24 cellular contexts compared by ENCODE assay signal in genomic region chr2:42363413-42363812, GRCh38. TPM values are rescaled to one million over a fixed set of nuclear protein-coding genes. Genes with fewer than 3 reads are reported as not detected.
DNase-seq lines count a peak whose midpoint lies in the region; ATAC-seq, FAIRE-seq and TF ChIP-seq lines count a peak whose summit lies in the region.
"Had no signal": no experiment of that assay in that cellular context is flagged by ENCODE, and none has a peak within 500 bp of the region (broad histone marks: within the 10 kb centered on the region; RNA-seq: fewer than 3 reads in every experiment).

No MANE protein-coding gene starts in this region.

- H3K27me3 ChIP-seq in neural cell (ENCODE audit: insufficient read depth, low read depth, low read length): no peaks in the 10 kb centered on the region
- H3K27me3 ChIP-seq: BE2C, BLaER1 had no signal

- no peaks in the 10 kb centered on the region for H4K20me1 ChIP-seq in neural cell (ENCODE audit: insufficient read depth)

- no peaks in the 10 kb centered on the region for H3K36me3 Mint-ChIP-seq in activated naive CD4-positive, alpha-beta T cell treated with anti-CD3 and anti-CD28 coated beads, Interleukin-2, amount 50 U/mL, for 24 hours
- peaks cover 11 to 13% of the 10 kb centered on the region in 2 donors for H3K36me3 Mint-ChIP-seq in activated naive CD4-positive, alpha-beta T cell treated with anti-CD3 and anti-CD28 coated beads, Interleukin-2, amount 50 U/mL, for 72 hours
- H3K36me3 Mint-ChIP-seq in progenitor cell of endocrine pancreas (ENCODE audit: insufficient read depth): no peaks in the 10 kb centered on the region
- H3K36me3 Mint-ChIP-seq: CD14-positive monocyte; CD4-positive, CD25-positive, alpha-beta regulatory T cell had no signal

- H3K27me3 Mint-ChIP-seq in activated naive CD4-positive, alpha-beta T cell treated with anti-CD3 and anti-CD28 coated beads, Interleukin-2, amount 50 U/mL, for 24 hours: no peaks in the 10 kb centered on the region
- H3K27me3 Mint-ChIP-seq in progenitor cell of endocrine pancreas: peaks cover 2% of the 10 kb centered on the region
- H3K27me3 Mint-ChIP-seq: CD4-positive, CD25-positive, alpha-beta regulatory T cell had no signal

- TF ChIP-seq CTCF in neural cell (IDR thresholded peaks at IDR 0.05; ENCODE audit: poor library complexity, severe bottlenecking): no peak
- no peak for TF ChIP-seq CTCF in progenitor cell of endocrine pancreas (IDR thresholded peaks at IDR 0.05; ENCODE audit: unreplicated experiment)
- no peak for TF ChIP-seq CTCF in GM10266 (IDR thresholded peaks at IDR 0.05; ENCODE audit: control insufficient read depth, insufficient read depth, low read depth, missing control alignments)
- no peak for TF ChIP-seq CTCF in D721Med (IDR thresholded peaks at IDR 0.05; ENCODE audit: insufficient read depth, missing control alignments)

- H3K9me3 ChIP-seq in neural cell (ENCODE audit: low read length): no peaks in the 10 kb centered on the region
- H3K9me3 ChIP-seq: A549, BE2C, BLaER1 had no signal

- no peak for FAIRE-seq in D721Med (lab: Jason Lieb, UNC)
- FAIRE-seq: A549, G401.6, GM12878, GM12892, GM18507 had no signal

- no peaks in the 10 kb centered on the region for H3K36me3 ChIP-seq in neural cell (ENCODE audit: insufficient read depth, low read length)
- H3K36me3 ChIP-seq: BE2C, BLaER1 had no signal

- TF ChIP-seq RAD21 in neural cell (conservative IDR thresholded peaks at IDR 0.05): no peak

- peak overlapping the region; percentile 59 for H3K27ac Mint-ChIP-seq in activated naive CD4-positive, alpha-beta T cell treated with anti-CD3 and anti-CD28 coated beads, Interleukin-2, amount 50 U/mL, for 24 hours
- H3K27ac Mint-ChIP-seq in activated naive CD4-positive, alpha-beta T cell treated with anti-CD3 and anti-CD28 coated beads, Interleukin-2, amount 50 U/mL, for 72 hours: no peak overlapping the region
- H3K27ac Mint-ChIP-seq in progenitor cell of endocrine pancreas: peak overlapping the region; percentile 56

- TF ChIP-seq EP300 in neural cell (conservative IDR thresholded peaks at IDR 0.05; ENCODE audit: poor library complexity, severe bottlenecking): no peak

- H3K9ac ChIP-seq in neural cell (ENCODE audit: low read length): no peak overlapping the region
- H3K9ac ChIP-seq: BLaER1 had no signal

- no peak for ATAC-seq in activated naive CD4-positive, alpha-beta T cell treated with anti-CD3 and anti-CD28 coated beads, Interleukin-2, amount 50 U/mL, for 72 hours
- ATAC-seq: A549, GM12878 had no signal

- peaks cover 39% of the 10 kb centered on the region for H3K4me1 Mint-ChIP-seq in activated naive CD4-positive, alpha-beta T cell treated with anti-CD3 and anti-CD28 coated beads, Interleukin-2, amount 50 U/mL, for 24 hours
- H3K4me1 Mint-ChIP-seq in progenitor cell of endocrine pancreas (ENCODE audit: low read depth): peaks cover 25% of the 10 kb centered on the region

- no peak overlapping the region for H3K4me3 Mint-ChIP-seq in activated naive CD4-positive, alpha-beta T cell treated with anti-CD3 and anti-CD28 coated beads, Interleukin-2, amount 50 U/mL, for 24 hours
- H3K4me3 Mint-ChIP-seq in progenitor cell of endocrine pancreas (ENCODE audit: low read depth): no peak overlapping the region
- H3K4me3 Mint-ChIP-seq: CD14-positive monocyte; CD4-positive, alpha-beta memory T cell had no signal

- no peak overlapping the region for H2AFZ ChIP-seq in neural cell (ENCODE audit: low read depth, low read length)

- no peak overlapping the region for H3K4me3 ChIP-seq in neural cell (ENCODE audit: low read length)
- H3K4me3 ChIP-seq: A549, BLaER1, GM12878 had no signal

- H3F3A ChIP-seq in neural cell (ENCODE audit: insufficient read depth, low read length, poor library complexity, severe bottlenecking): no peaks in the 10 kb centered on the region

- no peak for DNase-seq in activated naive CD4-positive, alpha-beta T cell treated with anti-CD3 and anti-CD28 coated beads, Interleukin-2, amount 50 U/mL, for 72 hours (ENCODE audit: low spot score in 2 of 2)
- no peak for DNase-seq in progenitor cell of endocrine pancreas (ENCODE audit: low spot score, unreplicated experiment)
- DNase-seq in GM10266 (ENCODE audit: extremely low spot score): no peak
- DNase-seq in D721Med (ENCODE audit: insufficient read length, low spot score): no peak
- no peak for DNase-seq in NK-92 (lab: John Stamatoyannopoulos, UW; ENCODE audit: unreplicated experiment)
- DNase-seq: AML-193; BE2C; C1 segment of cervical spinal cord; CD4-positive, alpha-beta memory T cell; CD4-positive, CD25-positive, alpha-beta regulatory T cell; CD8-positive, alpha-beta memory T cell; COR-L47; DMS79 treated with DMSO at 0.1 percent for 48 hours; GF-D8 had no signal

- H3K79me2 ChIP-seq in neural cell (replicated peaks; ENCODE audit: insufficient read depth, low read length): peaks cover 27% of the 10 kb centered on the region

- no peaks in the 10 kb centered on the region for H3K9me3 Mint-ChIP-seq in activated naive CD4-positive, alpha-beta T cell treated with anti-CD3 and anti-CD28 coated beads, Interleukin-2, amount 50 U/mL, for 24 hours
- no peaks in the 10 kb centered on the region for H3K9me3 Mint-ChIP-seq in activated naive CD4-positive, alpha-beta T cell treated with anti-CD3 and anti-CD28 coated beads, Interleukin-2, amount 50 U/mL, for 72 hours
- H3K9me3 Mint-ChIP-seq in progenitor cell of endocrine pancreas (ENCODE audit: low read depth): no peaks in the 10 kb centered on the region
- H3K9me3 Mint-ChIP-seq: CD4-positive, CD25-positive, alpha-beta regulatory T cell; CD8-positive, alpha-beta memory T cell had no signal

- H3K9me2 ChIP-seq in neural cell (ENCODE audit: insufficient read depth, low read length): no peaks in the 10 kb centered on the region

- H3K4me2 ChIP-seq in neural cell (ENCODE audit: low read length): no peak overlapping the region
- H3K4me2 ChIP-seq: A549, BLaER1 had no signal

- H3K27ac ChIP-seq in neural cell (ENCODE audit: low read length): peak overlapping the region; percentile 85
- H3K27ac ChIP-seq: 22Rv1, A549, BLaER1 had no signal

TF ChIP-seq in neural cell, 6 proteins besides CTCF, POLR2A, EP300 and RAD21:
- TF ChIP-seq TAF1 (IDR thresholded peaks at IDR 0.05; ENCODE audit: low read depth): no peak
- TF ChIP-seq EZH2 (IDR thresholded peaks at IDR 0.05; ENCODE audit: borderline replicate concordance, insufficient read depth, low read length, poor library complexity, severe bottlenecking): no peak
- TF ChIP-seq SMC3 (conservative IDR thresholded peaks at IDR 0.05; ENCODE audit: poor library complexity): no peak
- no peak for TF ChIP-seq REST (IDR thresholded peaks at IDR 0.05; ENCODE audit: borderline replicate concordance)
- TF ChIP-seq MXI1 (conservative IDR thresholded peaks at IDR 0.05; ENCODE audit: poor library complexity, severe bottlenecking): no peak
- TF ChIP-seq POLR2AphosphoS5 (IDR thresholded peaks at IDR 0.05): no peak

RNA-seq across cellular contexts. Expression of gene COX7A2L, which starts 2.4 kb away (rescaled TPM):
- 100 to 1,000 TPM in 1 of 2 donors, 10 to 100 TPM in 1; 82.8 to 122 TPM for total RNA-seq in activated naive CD4-positive, alpha-beta T cell treated with anti-CD3 and anti-CD28 coated beads, Interleukin-2, amount 50 U/mL, for 72 hours
- 396 and 425 TPM in 2 replicates for polyA plus RNA-seq in neural cell
- 232 and 277 TPM in 2 replicates for polyA minus RNA-seq in neural cell
- total RNA-seq in progenitor cell of endocrine pancreas: 84.3 and 85.7 TPM in 2 replicates

Comparison
In these comparisons a context has a peak if more than half of its experiments do, and no peak if none do; other contexts are left out.
1. H3K27ac Mint-ChIP-seq: peak in activated naive CD4-positive, alpha-beta T cell treated with anti-CD3 and anti-CD28 coated beads, Interleukin-2, amount 50 U/mL, for 24 hours (single experiment) and progenitor cell of endocrine pancreas (single experiment); none in activated naive CD4-positive, alpha-beta T cell treated with anti-CD3 and anti-CD28 coated beads, Interleukin-2, amount 50 U/mL, for 72 hours (0 of 2).